Comparison of ENCODE assay signal across 13 cellular contexts in genomic region chr20:3340443-3340842, GRCh38.
DNase-seq lines count a peak whose midpoint lies in the region; ATAC-seq and TF ChIP-seq lines count a peak whose summit lies in the region.
"Had no signal": no experiment of that assay in that cellular context is flagged by ENCODE, and none has a peak within 500 bp of the region (broad histone marks: within the 10 kb centered on the region; RNA-seq: fewer than 3 reads in every experiment).

No MANE protein-coding gene starts in this region.

- H3K27ac ChIP-seq in adrenal gland = peak overlapping the region; percentile 32 to 72 (median 54)
- peak overlapping the region; percentile 88 for H3K27ac ChIP-seq in left ventricle myocardium inferior (replicated peaks)

- no peak for ATAC-seq in GM21528 (IDR thresholded peaks at IDR 0.05; ENCODE audit: low FRiP score, unreplicated experiment)
- no peak for ATAC-seq in HG03432 (IDR thresholded peaks at IDR 0.05; ENCODE audit: unreplicated experiment)
- ATAC-seq: activated CD8-positive, alpha-beta T cell treated with anti-CD3 and anti-CD28 coated beads for 36 hours; activated naive CD4-positive, alpha-beta T cell treated with anti-CD3 and anti-CD28 coated beads, Interleukin-2, amount 50 U/mL, for 72 hours; T-cell had no signal

- TF ChIP-seq POLR2A in adrenal gland (IDR thresholded peaks at IDR 0.05) = no peak

- WGBS in adrenal gland, 4 donors = 27 to 36% (median 28%) methylated on average over 9 of the region's 9 CpGs

- no peak overlapping the region for H3K4me3 ChIP-seq in adrenal gland
- H3K4me3 ChIP-seq in left ventricle myocardium inferior = no peak overlapping the region
- H3K4me3 ChIP-seq: BLaER1 treated with 17β-estradiol and CSF1 and Interleukin-3, amounts not matched to agents 10 nM and 100 nM had no signal

- H3K9me3 ChIP-seq in adrenal gland (replicated peaks in 1 of 3) (no peaks in the 10 kb centered on the region), left ventricle myocardium inferior (replicated peaks) (no peaks in the 10 kb centered on the region)
- H3K9me3 ChIP-seq: BLaER1 treated with 17β-estradiol and CSF1 and Interleukin-3, amounts not matched to agents 10 nM and 100 nM had no signal

- DNase-seq in DMS 273 (lab: John Stamatoyannopoulos, UW; ENCODE audit: unreplicated experiment) (peak; percentile 94), adrenal gland (peak; percentile 66 to 94 (median 88)), left ventricle myocardium inferior (peak; percentile 85), putamen (ENCODE audit: low spot score) (peak; percentile 39), GDM1 (lab: John Stamatoyannopoulos, UW) (no peak), D341Med (ENCODE audit: low spot score) (no peak)
- DNase-seq: activated CD8-positive, alpha-beta T cell treated with anti-CD3 and anti-CD28 coated beads for 36 hours; NCI-H1436 treated with DMSO at 0.1 percent for 48 hours; T-cell had no signal

- H3K36me3 ChIP-seq in adrenal gland (replicated peaks in 1 of 2) = peaks cover 0 to 23% of the 10 kb centered on the region in 2 donors
- H3K36me3 ChIP-seq in left ventricle myocardium inferior = peaks cover 45% of the 10 kb centered on the region

- H3K4me1 ChIP-seq in adrenal gland (replicated peaks in 1 of 2) = peaks cover 13 to 24% of the 10 kb centered on the region in 2 donors
- peaks cover 27% of the 10 kb centered on the region for H3K4me1 ChIP-seq in left ventricle myocardium inferior

- no peaks in the 10 kb centered on the region for H3K27me3 ChIP-seq in adrenal gland
- no peaks in the 10 kb centered on the region for H3K27me3 ChIP-seq in left ventricle myocardium inferior (ENCODE audit: low read depth)
- H3K27me3 ChIP-seq: BLaER1 treated with 17β-estradiol and CSF1 and Interleukin-3, amounts not matched to agents 10 nM and 100 nM had no signal

- intact Hi-C loops in adrenal gland (cut with DNase I) = no loop called here
- intact Hi-C loops in left ventricle myocardium inferior (cut with micrococcal nuclease) = no loop called here

- no peak for TF ChIP-seq CTCF in adrenal gland (IDR thresholded peaks at IDR 0.05)
- no peak for TF ChIP-seq CTCF in left ventricle myocardium inferior (IDR thresholded peaks at IDR 0.05; ENCODE audit: borderline replicate concordance)

Comparison
In these comparisons a context has a peak if more than half of its experiments do, and no peak if none do; other contexts are left out.
1. DNase-seq: peak in DMS 273 (single experiment), adrenal gland (7 of 7), left ventricle myocardium inferior (single experiment) and putamen (single experiment); none in GDM1 (single experiment) and D341Med (single experiment).